Comparison of ENCODE assay signal across 1 cellular context in genomic region chr3:111545349-111545748, GRCh38.
TF ChIP-seq lines count a peak whose summit lies in the region.

No MANE protein-coding gene starts in this region.

TF ChIP-seq in K562, 482 proteins besides CTCF, POLR2A, EP300 and RAD21:
- TF ChIP-seq FOXA3 (CRISPR knock-in tag; conservative IDR thresholded peaks at IDR 0.05 in 1 of 2, IDR thresholded peaks at IDR 0.05 in 1 of 2) (peak in 1 of 2 experiments; percentile 47; a peak in 2 of 4 replicates), GABPA (tag; conservative IDR thresholded peaks at IDR 0.05; ENCODE audit: low read depth) (peak; percentile 46), GATAD2B (IDR thresholded peaks at IDR 0.05; ENCODE audit: borderline replicate concordance) (no peak), ZNF639 (CRISPR knock-in tag; conservative IDR thresholded peaks at IDR 0.05 in 1 of 2, IDR thresholded peaks at IDR 0.05 in 1 of 2) (peak in 1 of 2 experiments; percentile 63; a peak in 1 of 4 replicates), ZNF175 (CRISPR knock-in tag; IDR thresholded peaks at IDR 0.05; ENCODE audit: low read depth) (peak; percentile 64), DEAF1 (CRISPR knock-in tag; IDR thresholded peaks at IDR 0.05) (no peak)
